34 cellular contexts compared by ENCODE assay signal in the genomic region with DNA sequence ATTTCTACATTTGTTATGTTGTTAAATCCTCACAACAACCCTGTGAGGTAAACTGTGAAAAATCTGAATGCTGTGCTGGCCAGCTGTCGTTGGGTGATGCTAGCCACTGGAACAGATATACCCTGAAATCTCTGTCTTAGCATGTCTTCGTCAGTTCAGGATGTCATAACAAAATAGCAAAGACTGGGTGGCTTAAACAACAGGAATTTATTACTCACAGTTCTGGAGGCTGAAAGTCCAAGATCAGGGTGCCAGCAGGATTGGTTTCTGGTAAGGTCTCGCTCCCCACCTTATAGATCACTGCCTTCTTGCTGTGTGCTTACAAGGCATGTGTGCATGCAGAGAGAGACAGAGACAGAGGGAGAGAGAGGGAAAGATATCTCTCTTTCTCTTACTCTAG.
"Had no signal": no experiment of that assay in that cellular context is flagged by ENCODE, and none has a peak within 500 bp of the region (broad histone marks: within the 10 kb centered on the region; RNA-seq: fewer than 3 reads in every experiment).

No MANE protein-coding gene starts in this region.

- H3K27ac ChIP-seq: adrenal gland, ascending aorta, body of pancreas, brain microvascular endothelial cell, breast epithelium, cardiac muscle cell had no signal

- H3K36me3 ChIP-seq: adrenal gland, ascending aorta, brain microvascular endothelial cell, breast epithelium, cardiac muscle cell had no signal

- H3K4me3 ChIP-seq: adrenal gland, ascending aorta, body of pancreas, breast epithelium, cardiac muscle cell had no signal

- H3K27me3 ChIP-seq: adrenal gland, ascending aorta, body of pancreas, brain microvascular endothelial cell, breast epithelium, cardiac muscle cell had no signal

- FAIRE-seq: astrocyte, bronchial epithelial cell had no signal

- ATAC-seq: activated naive CD4-positive, alpha-beta T cell treated with anti-CD3 and anti-CD28 coated beads, Interleukin-2, amount 50 U/mL, for 72 hours; activated naive CD8-positive, alpha-beta T cell treated with anti-CD3 and anti-CD28 coated beads, Interleukin-2, amount 50 U/mL, for 24 hours; activated T-cell treated with anti-CD3 and anti-CD28 coated beads, Interleukin-2, amount 50 U/mL, for 4 hours; activated T-cell treated with anti-CD3 and anti-CD28 coated beads, Interleukin-2, amount 50 U/mL, for 72 hours; activated T-helper 17 cell treated with anti-CD3 and anti-CD28 coated beads, Interleukin-2, amount 50 U/mL, for 72 hours; body of pancreas had no signal

- H3K9me3 ChIP-seq: adrenal gland, ascending aorta, body of pancreas, breast epithelium had no signal

- DNase-seq: activated effector memory CD4-positive, alpha-beta T cell treated with anti-CD3 and anti-CD28 coated beads, Interleukin-2, amount 50 U/mL, for 16 hours; activated effector memory CD4-positive, alpha-beta T cell treated with Interleukin-2 at 50 U/mL for 16 hours; activated gamma-delta T cell; activated gamma-delta T cell treated with Interleukin-2 at 50 U/mL for 16 hours; activated naive CD4-positive, alpha-beta T cell; activated naive CD4-positive, alpha-beta T cell treated with anti-CD3 and anti-CD28 coated beads for 36 hours; activated naive CD4-positive, alpha-beta T cell treated with anti-CD3 and anti-CD28 coated beads, Interleukin-2, amount 10 ng/mL, durations not matched to agents 7 days and 5 days; activated naive CD4-positive, alpha-beta T cell treated with anti-CD3 and anti-CD28 coated beads, Interleukin-2, amount 50 U/mL, for 16 hours; activated naive CD4-positive, alpha-beta T cell treated with Interleukin-2 at 50 U/mL for 16 hours; activated naive CD8-positive, alpha-beta T cell treated with anti-CD3 and anti-CD28 coated beads for 36 hours; activated naive CD8-positive, alpha-beta T cell treated with anti-CD3 and anti-CD28 coated beads, Interleukin-2, amount 10 ng/mL, durations not matched to agents 7 days and 5 days; activated naive CD8-positive, alpha-beta T cell treated with anti-CD3 and anti-CD28 coated beads, Interleukin-2, amount 50 U/mL, for 24 hours; activated T-cell treated with anti-CD3 and anti-CD28 coated beads, Interleukin-2, amount 50 U/mL, for 1 hour; activated T-cell treated with anti-CD3 and anti-CD28 coated beads, Interleukin-2, amount 50 U/mL, for 24 hours; activated T-cell treated with anti-CD3 and anti-CD28 coated beads, Interleukin-2, amount 50 U/mL, for 4 hours; activated T-cell treated with anti-CD3 and anti-CD28 coated beads, Interleukin-2, amount 50 U/mL, for 48 hours; activated T-cell treated with anti-CD3 and anti-CD28 coated beads, Interleukin-2, amount 50 U/mL, for 72 hours; adrenal gland; amniotic stem cell; amygdala; anterior cingulate cortex; aorta; body of pancreas; brain microvascular endothelial cell; caudate nucleus; central memory CD4-positive, alpha-beta T cell; cerebellar nuclear complex had no signal

- H3K4me1 ChIP-seq: adrenal gland, ascending aorta, body of pancreas, breast epithelium had no signal
